9 cellular contexts compared by ENCODE assay signal in genomic region chr2:173821451-173821850, GRCh38.
"Had no signal": no experiment of that assay in that cellular context is flagged by ENCODE, and none has a peak within 500 bp of the region (broad histone marks: within the 10 kb centered on the region; RNA-seq: fewer than 3 reads in every experiment).

No MANE protein-coding gene starts in this region.

- H3K27ac Mint-ChIP-seq: HFFc6 had no signal

- H3K36me3 ChIP-seq: HAP-1 had no signal

- H3K4me1 ChIP-seq: HAP-1 had no signal

- H3K4me3 ChIP-seq: HAP-1, K562 had no signal

- H3K9me3 ChIP-seq: HAP-1 had no signal

- H3K27ac ChIP-seq: HL-60 had no signal

- DNase-seq: GOT3, HFFc6, IMR-90, KG1 had no signal

- H3K4me3 Mint-ChIP-seq: HFFc6 had no signal

- FAIRE-seq: H54, K562 had no signal

- ATAC-seq: HCT116, K562 had no signal

- H3K9me3 Mint-ChIP-seq: HFFc6 had no signal
